Comparison of ENCODE assay signal across 2 cellular contexts in genomic region chr6:33840064-33840926, GRCh38.
TF ChIP-seq lines count a peak whose summit lies in the region.

No MANE protein-coding gene starts in this region.

TF ChIP-seq in K562, 482 proteins besides CTCF, POLR2A, EP300 and RAD21 (continued from another document and continues in another):
- TF ChIP-seq ZC3H11A (IDR thresholded peaks at IDR 0.05; ENCODE audit: low read depth, low read length) (no peak), ZNF609 (CRISPR knock-in tag; IDR thresholded peaks at IDR 0.05; ENCODE audit: borderline replicate concordance) (no peak), RBM34 (IDR thresholded peaks at IDR 0.05; ENCODE audit: borderline replicate concordance, insufficient read depth, low read length) (no peak), MLLT1 (IDR thresholded peaks at IDR 0.05) (0 out of 4 replicates have a peak, but pooled peaks of 1 of the 2 experiments have one; percentile 17), ZBTB7A (IDR thresholded peaks at IDR 0.05; ENCODE audit: borderline replicate concordance, control insufficient read depth, low read depth, low read length) (0 out of 2 replicates have a peak, but pooled peaks have one; percentile 42), RCOR1 (IDR thresholded peaks at IDR 0.05; ENCODE audit: borderline replicate concordance in 1 of 2, low read depth in 2 of 2, low read length in 2 of 2) (peak in 1 of 2 experiments; percentile 80; a peak in 3 of 4 replicates), BRD4 (IDR thresholded peaks at IDR 0.05) (no peak), MYNN (IDR thresholded peaks at IDR 0.05) (peak; percentile 71), MYNN (CRISPR knock-in tag; IDR thresholded peaks at IDR 0.05) (no peak), COPS2 (conservative IDR thresholded peaks at IDR 0.05) (no peak), NBN (IDR thresholded peaks at IDR 0.05; ENCODE audit: low read depth) (peak; percentile 92), DPF2 (IDR thresholded peaks at IDR 0.05) (peak; percentile 99), RAD51 (IDR thresholded peaks at IDR 0.05; ENCODE audit: borderline replicate concordance, low read depth) (peak; percentile 97), SREBF1 (IDR thresholded peaks at IDR 0.05; ENCODE audit: borderline replicate concordance, low read depth, low read length) (peak; percentile 71; the same call in 1 of the 2 replicates), CHD1 (IDR thresholded peaks at IDR 0.05; ENCODE audit: low read length) (no peak), ZEB2 (IDR thresholded peaks at IDR 0.05) (peak; percentile 77; the same call in 1 of the 2 replicates), ZNF561 (CRISPR knock-in tag; conservative IDR thresholded peaks at IDR 0.05) (no peak), E2F1 (CRISPR knock-in tag; IDR thresholded peaks at IDR 0.05) (peak; percentile 59; the same call in 1 of the 2 replicates), TRIM25 (IDR thresholded peaks at IDR 0.05; ENCODE audit: borderline replicate concordance) (no peak)
- TF ChIP-seq, protein P1, sequence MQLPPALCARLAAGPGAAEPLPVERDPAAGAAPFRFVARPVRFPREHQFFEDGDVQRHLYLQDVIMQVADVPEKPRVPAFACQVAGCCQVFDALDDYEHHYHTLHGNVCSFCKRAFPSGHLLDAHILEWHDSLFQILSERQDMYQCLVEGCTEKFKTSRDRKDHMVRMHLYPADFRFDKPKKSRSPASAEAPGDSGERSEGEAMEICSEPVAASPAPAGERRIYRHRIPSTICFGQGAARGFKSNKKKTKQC (CRISPR knock-in tag; IDR thresholded peaks at IDR 0.05) = peak; percentile 77; the same call in 1 of the 2 replicates

TF ChIP-seq in HepG2, 621 proteins besides CTCF, POLR2A, EP300 and RAD21 (continued from another document and continues in another):
- TF ChIP-seq POGK (CRISPR knock-in tag; conservative IDR thresholded peaks at IDR 0.05) (no peak), KLF15 (CRISPR knock-in tag; IDR thresholded peaks at IDR 0.05; ENCODE audit: borderline replicate concordance) (no peak), GATAD1 (CRISPR knock-in tag; IDR thresholded peaks at IDR 0.05) (peak; percentile 63; the same call in 1 of the 2 replicates), ZNF468 (CRISPR knock-in tag; IDR thresholded peaks at IDR 0.05) (no peak), ZNF850 (CRISPR knock-in tag; conservative IDR thresholded peaks at IDR 0.05) (no peak), ZNF777 (CRISPR knock-in tag; IDR thresholded peaks at IDR 0.05) (no peak), ZNF766 (CRISPR knock-in tag; IDR thresholded peaks at IDR 0.05; ENCODE audit: borderline replicate concordance) (no peak), ZNF382 (CRISPR knock-in tag; IDR thresholded peaks at IDR 0.05; ENCODE audit: borderline replicate concordance) (no peak), CENPT (CRISPR knock-in tag; IDR thresholded peaks at IDR 0.05; ENCODE audit: low read depth) (no peak), ZNF264 (CRISPR knock-in tag; IDR thresholded peaks at IDR 0.05) (no peak), SRF (IDR thresholded peaks at IDR 0.05; ENCODE audit: low read depth, low read length) (no peak), PREB (CRISPR knock-in tag; IDR thresholded peaks at IDR 0.05) (no peak), TSC22D2 (CRISPR knock-in tag; IDR thresholded peaks at IDR 0.05; ENCODE audit: borderline replicate concordance) (0 out of 2 replicates have a peak, but pooled peaks have one; percentile 49), ZZZ3 (CRISPR knock-in tag; IDR thresholded peaks at IDR 0.05; ENCODE audit: borderline replicate concordance) (no peak), HNRNPUL1 (IDR thresholded peaks at IDR 0.05; ENCODE audit: low read depth, low read length) (no peak), KDM2A (CRISPR knock-in tag; IDR thresholded peaks at IDR 0.05; ENCODE audit: borderline replicate concordance, low read depth) (peak; percentile 59), HNF4A (CRISPR knock-in tag; IDR thresholded peaks at IDR 0.05) (peak; percentile 55), ZNF282 (IDR thresholded peaks at IDR 0.05; ENCODE audit: partially characterized antibody) (no peak), ZNF878 (CRISPR knock-in tag; IDR thresholded peaks at IDR 0.05) (no peak; the same call in 1 of the 2 replicates), ZNF484 (CRISPR knock-in tag; IDR thresholded peaks at IDR 0.05; ENCODE audit: borderline replicate concordance, low read depth) (no peak), TP53 (CRISPR knock-in tag; conservative IDR thresholded peaks at IDR 0.05) (no peak), PLRG1 (conservative IDR thresholded peaks at IDR 0.05) (no peak)
- TF ChIP-seq, protein P2, sequence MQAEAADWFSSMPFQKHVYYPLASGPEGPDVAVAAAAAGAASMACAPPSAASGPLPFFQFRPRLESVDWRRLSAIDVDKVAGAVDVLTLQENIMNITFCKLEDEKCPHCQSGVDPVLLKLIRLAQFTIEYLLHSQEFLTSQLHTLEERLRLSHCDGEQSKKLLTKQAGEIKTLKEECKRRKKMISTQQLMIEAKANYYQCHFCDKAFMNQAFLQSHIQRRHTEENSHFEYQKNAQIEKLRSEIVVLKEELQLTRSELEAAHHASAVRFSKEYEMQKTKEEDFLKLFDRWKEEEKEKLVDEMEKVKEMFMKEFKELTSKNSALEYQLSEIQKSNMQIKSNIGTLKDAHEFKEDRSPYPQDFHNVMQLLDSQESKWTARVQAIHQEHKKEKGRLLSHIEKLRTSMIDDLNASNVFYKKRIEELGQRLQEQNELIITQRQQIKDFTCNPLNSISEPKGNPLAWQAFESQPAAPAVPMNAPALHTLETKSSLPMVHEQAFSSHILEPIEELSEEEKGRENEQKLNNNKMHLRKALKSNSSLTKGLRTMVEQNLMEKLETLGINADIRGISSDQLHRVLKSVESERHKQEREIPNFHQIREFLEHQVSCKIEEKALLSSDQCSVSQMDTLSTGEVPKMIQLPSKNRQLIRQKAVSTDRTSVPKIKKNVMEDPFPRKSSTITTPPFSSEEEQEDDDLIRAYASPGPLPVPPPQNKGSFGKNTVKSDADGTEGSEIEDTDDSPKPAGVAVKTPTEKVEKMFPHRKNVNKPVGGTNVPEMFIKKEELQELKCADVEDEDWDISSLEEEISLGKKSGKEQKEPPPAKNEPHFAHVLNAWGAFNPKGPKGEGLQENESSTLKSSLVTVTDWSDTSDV (CRISPR knock-in tag; IDR thresholded peaks at IDR 0.05) = no peak
- TF ChIP-seq, protein P3, sequence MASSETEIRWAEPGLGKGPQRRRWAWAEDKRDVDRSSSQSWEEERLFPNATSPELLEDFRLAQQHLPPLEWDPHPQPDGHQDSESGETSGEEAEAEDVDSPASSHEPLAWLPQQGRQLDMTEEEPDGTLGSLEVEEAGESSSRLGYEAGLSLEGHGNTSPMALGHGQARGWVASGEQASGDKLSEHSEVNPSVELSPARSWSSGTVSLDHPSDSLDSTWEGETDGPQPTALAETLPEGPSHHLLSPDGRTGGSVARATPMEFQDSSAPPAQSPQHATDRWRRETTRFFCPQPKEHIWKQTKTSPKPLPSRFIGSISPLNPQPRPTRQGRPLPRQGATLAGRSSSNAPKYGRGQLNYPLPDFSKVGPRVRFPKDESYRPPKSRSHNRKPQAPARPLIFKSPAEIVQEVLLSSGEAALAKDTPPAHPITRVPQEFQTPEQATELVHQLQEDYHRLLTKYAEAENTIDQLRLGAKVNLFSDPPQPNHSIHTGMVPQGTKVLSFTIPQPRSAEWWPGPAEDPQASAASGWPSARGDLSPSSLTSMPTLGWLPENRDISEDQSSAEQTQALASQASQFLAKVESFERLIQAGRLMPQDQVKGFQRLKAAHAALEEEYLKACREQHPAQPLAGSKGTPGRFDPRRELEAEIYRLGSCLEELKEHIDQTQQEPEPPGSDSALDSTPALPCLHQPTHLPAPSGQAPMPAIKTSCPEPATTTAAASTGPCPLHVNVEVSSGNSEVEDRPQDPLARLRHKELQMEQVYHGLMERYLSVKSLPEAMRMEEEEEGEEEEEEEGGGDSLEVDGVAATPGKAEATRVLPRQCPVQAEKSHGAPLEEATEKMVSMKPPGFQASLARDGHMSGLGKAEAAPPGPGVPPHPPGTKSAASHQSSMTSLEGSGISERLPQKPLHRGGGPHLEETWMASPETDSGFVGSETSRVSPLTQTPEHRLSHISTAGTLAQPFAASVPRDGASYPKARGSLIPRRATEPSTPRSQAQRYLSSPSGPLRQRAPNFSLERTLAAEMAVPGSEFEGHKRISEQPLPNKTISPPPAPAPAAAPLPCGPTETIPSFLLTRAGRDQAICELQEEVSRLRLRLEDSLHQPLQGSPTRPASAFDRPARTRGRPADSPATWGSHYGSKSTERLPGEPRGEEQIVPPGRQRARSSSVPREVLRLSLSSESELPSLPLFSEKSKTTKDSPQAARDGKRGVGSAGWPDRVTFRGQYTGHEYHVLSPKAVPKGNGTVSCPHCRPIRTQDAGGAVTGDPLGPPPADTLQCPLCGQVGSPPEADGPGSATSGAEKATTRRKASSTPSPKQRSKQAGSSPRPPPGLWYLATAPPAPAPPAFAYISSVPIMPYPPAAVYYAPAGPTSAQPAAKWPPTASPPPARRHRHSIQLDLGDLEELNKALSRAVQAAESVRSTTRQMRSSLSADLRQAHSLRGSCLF (CRISPR knock-in tag; IDR thresholded peaks at IDR 0.05; ENCODE audit: borderline replicate concordance) = no peak
- TF ChIP-seq, protein P4, sequence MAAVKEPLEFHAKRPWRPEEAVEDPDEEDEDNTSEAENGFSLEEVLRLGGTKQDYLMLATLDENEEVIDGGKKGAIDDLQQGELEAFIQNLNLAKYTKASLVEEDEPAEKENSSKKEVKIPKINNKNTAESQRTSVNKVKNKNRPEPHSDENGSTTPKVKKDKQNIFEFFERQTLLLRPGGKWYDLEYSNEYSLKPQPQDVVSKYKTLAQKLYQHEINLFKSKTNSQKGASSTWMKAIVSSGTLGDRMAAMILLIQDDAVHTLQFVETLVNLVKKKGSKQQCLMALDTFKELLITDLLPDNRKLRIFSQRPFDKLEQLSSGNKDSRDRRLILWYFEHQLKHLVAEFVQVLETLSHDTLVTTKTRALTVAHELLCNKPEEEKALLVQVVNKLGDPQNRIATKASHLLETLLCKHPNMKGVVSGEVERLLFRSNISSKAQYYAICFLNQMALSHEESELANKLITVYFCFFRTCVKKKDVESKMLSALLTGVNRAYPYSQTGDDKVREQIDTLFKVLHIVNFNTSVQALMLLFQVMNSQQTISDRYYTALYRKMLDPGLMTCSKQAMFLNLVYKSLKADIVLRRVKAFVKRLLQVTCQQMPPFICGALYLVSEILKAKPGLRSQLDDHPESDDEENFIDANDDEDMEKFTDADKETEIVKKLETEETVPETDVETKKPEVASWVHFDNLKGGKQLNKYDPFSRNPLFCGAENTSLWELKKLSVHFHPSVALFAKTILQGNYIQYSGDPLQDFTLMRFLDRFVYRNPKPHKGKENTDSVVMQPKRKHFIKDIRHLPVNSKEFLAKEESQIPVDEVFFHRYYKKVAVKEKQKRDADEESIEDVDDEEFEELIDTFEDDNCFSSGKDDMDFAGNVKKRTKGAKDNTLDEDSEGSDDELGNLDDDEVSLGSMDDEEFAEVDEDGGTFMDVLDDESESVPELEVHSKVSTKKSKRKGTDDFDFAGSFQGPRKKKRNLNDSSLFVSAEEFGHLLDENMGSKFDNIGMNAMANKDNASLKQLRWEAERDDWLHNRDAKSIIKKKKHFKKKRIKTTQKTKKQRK (IDR thresholded peaks at IDR 0.05; ENCODE audit: low read length) = no peak
- TF ChIP-seq, protein P5, sequence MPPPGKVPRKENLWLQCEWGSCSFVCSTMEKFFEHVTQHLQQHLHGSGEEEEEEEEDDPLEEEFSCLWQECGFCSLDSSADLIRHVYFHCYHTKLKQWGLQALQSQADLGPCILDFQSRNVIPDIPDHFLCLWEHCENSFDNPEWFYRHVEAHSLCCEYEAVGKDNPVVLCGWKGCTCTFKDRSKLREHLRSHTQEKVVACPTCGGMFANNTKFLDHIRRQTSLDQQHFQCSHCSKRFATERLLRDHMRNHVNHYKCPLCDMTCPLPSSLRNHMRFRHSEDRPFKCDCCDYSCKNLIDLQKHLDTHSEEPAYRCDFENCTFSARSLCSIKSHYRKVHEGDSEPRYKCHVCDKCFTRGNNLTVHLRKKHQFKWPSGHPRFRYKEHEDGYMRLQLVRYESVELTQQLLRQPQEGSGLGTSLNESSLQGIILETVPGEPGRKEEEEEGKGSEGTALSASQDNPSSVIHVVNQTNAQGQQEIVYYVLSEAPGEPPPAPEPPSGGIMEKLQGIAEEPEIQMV (CRISPR knock-in tag; IDR thresholded peaks at IDR 0.05; ENCODE audit: low read depth) = no peak
- TF ChIP-seq, protein P6, sequence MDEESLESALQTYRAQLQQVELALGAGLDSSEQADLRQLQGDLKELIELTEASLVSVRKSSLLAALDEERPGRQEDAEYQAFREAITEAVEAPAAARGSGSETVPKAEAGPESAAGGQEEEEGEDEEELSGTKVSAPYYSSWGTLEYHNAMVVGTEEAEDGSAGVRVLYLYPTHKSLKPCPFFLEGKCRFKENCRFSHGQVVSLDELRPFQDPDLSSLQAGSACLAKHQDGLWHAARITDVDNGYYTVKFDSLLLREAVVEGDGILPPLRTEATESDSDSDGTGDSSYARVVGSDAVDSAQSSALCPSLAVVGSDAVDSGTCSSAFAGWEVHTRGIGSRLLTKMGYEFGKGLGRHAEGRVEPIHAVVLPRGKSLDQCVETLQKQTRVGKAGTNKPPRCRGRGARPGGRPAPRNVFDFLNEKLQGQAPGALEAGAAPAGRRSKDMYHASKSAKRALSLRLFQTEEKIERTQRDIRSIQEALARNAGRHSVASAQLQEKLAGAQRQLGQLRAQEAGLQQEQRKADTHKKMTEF (CRISPR knock-in tag; IDR thresholded peaks at IDR 0.05) = peak; percentile 91
